ENCODE assay signal across 12 cellular contexts in genomic region chr19:2242092-2242537, GRCh38. TPM values are rescaled to one million over a fixed set of nuclear protein-coding genes. Genes with fewer than 3 reads are reported as not detected.
DNase-seq lines count a peak whose midpoint lies in the region; ATAC-seq and TF ChIP-seq lines count a peak whose summit lies in the region.
"Had no signal": no experiment of that assay in that cellular context is flagged by ENCODE, and none has a peak within 500 bp of the region (broad histone marks: within the 10 kb centered on the region; RNA-seq: fewer than 3 reads in every experiment).

No MANE protein-coding gene starts in this region.

- DNase-seq in COLO668 (lab: John Stamatoyannopoulos, UW; ENCODE audit: unreplicated experiment) (peak; percentile 84), RWPE1 (ENCODE audit: low spot score) (no peak), hepatocyte (ENCODE audit: low spot score) (peak; percentile 80), psoas muscle (no peak), NCI-H446 treated with DMSO at 0.1 percent for 48 hours (lab: John Stamatoyannopoulos, UW) (no peak), NCI-H1436 treated with DMSO at 0.1 percent for 48 hours (lab: John Stamatoyannopoulos, UW) (no peak), NCI-H128 (lab: John Stamatoyannopoulos, UW; ENCODE audit: unreplicated experiment) (no peak)
- DNase-seq: COR-L47; cortex of kidney; stimulated activated CD4-positive, alpha-beta T cell treated with anti-CD3 and anti-CD28 coated beads, Interleukin-2, amount 100 ng/mL, for 48 hours had no signal

- H3K4me3 ChIP-seq in hepatocyte (no peak overlapping the region), psoas muscle (no peak overlapping the region)

- CTCF ChIA-PET in RWPE1 (lab: Yijun Ruan, JAX): no interaction called here

- peak overlapping the region; percentile 84 for H3K4me2 ChIP-seq in hepatocyte

- H3K36me3 ChIP-seq in hepatocyte (replicated peaks; ENCODE audit: insufficient read depth, low read depth) (no peaks in the 10 kb centered on the region), psoas muscle (ENCODE audit: insufficient read depth in 1 of 2, low read depth in 1 of 2) (peaks cover 11 to 41% of the 10 kb centered on the region in 2 donors)

- H3K27me3 ChIP-seq in hepatocyte (no peaks in the 10 kb centered on the region), psoas muscle (ENCODE audit: insufficient read depth in 3 of 3, low read length in 2 of 3) (no peaks in the 10 kb centered on the region)

- peaks cover 66% of the 10 kb centered on the region for H3K4me1 ChIP-seq in hepatocyte (ENCODE audit: insufficient read depth)
- H3K4me1 ChIP-seq in psoas muscle: peaks cover 65% of the 10 kb centered on the region

- POLR2A ChIA-PET in RWPE1 (lab: Yijun Ruan, JAX; ENCODE audit: low non-redundant PET): no interaction called here

- H3K9me3 ChIP-seq in hepatocyte (ENCODE audit: low read depth) (no peaks in the 10 kb centered on the region), psoas muscle (no peaks in the 10 kb centered on the region)

- no peaks in the 10 kb centered on the region for H3K9me2 ChIP-seq in hepatocyte (replicated peaks; ENCODE audit: insufficient read depth)

- H2AFZ ChIP-seq in hepatocyte: no peak overlapping the region

- no peak for ATAC-seq in psoas muscle

- peaks cover 59% of the 10 kb centered on the region for H4K20me1 ChIP-seq in hepatocyte (ENCODE audit: insufficient read depth, poor library complexity, severe bottlenecking)

- H3K79me2 ChIP-seq in hepatocyte: peaks cover 83% of the 10 kb centered on the region

- WGBS in hepatocyte (ENCODE audit: low lambda C conversion rate, missing lambda C conversion rate): 75% methylated on average over 12 of the region's 12 CpGs
- 76 to 84% (median 79%) methylated on average over 12 of the region's 12 CpGs for WGBS in psoas muscle, 3 donors

- intact Hi-C loops in psoas muscle (cut with DNase I): no loop called here

- H3K27ac ChIP-seq in RWPE1: peak overlapping the region; percentile 68
- peak overlapping the region; percentile 97 for H3K27ac ChIP-seq in hepatocyte
- H3K27ac ChIP-seq in psoas muscle: peak overlapping the region; percentile 81

- TF ChIP-seq CTCF in RWPE1 (conservative IDR thresholded peaks at IDR 0.05; ENCODE audit: low read depth) (no peak), hepatocyte (IDR thresholded peaks at IDR 0.05; ENCODE audit: poor library complexity) (no peak), psoas muscle (IDR thresholded peaks at IDR 0.05) (no peak)

RNA-seq across cellular contexts. Expression of gene SF3A2, which starts 5.5 kb away (rescaled TPM):
- total RNA-seq in hepatocyte: 17.9 and 21.2 TPM in 2 replicates
- polyA plus RNA-seq in hepatocyte: 75.3 and 81.1 TPM in 2 replicates
- 10 to 100 TPM; 31.1 to 46.8 (median 40.2) TPM for total RNA-seq in psoas muscle
- 10 to 100 TPM; 25.9 to 33.6 (median 28.9) TPM for polyA plus RNA-seq in psoas muscle

RNA-seq across cellular contexts. Expression of gene PLEKHJ1, which starts 6.0 kb away (rescaled TPM):
- total RNA-seq in hepatocyte (142 and 165 TPM in 2 replicates), psoas muscle (10 to 100 TPM; 54.9 to 65.5 (median 60.0) TPM)
- polyA plus RNA-seq in hepatocyte (190 and 207 TPM in 2 replicates), psoas muscle (100 to 1,000 TPM in 1 of 3 donors, 10 to 100 TPM in 2; 80.6 to 146 (median 95.3) TPM)

RNA-seq across cellular contexts. Expression of gene AMH, which starts 7.0 kb away (rescaled TPM):
- total RNA-seq in hepatocyte: 3.9 and 8.2 TPM in 2 replicates
- 20.9 and 22.3 TPM in 2 replicates for polyA plus RNA-seq in hepatocyte
- 1 to 10 TPM; 1.9 to 3.6 (median 2.7) TPM for total RNA-seq in psoas muscle
- polyA plus RNA-seq in psoas muscle: 1 to 10 TPM in 1 of 3 donors, under 1 TPM in 2; 0.38 to 2.4 (median 0.53) TPM

RNA-seq across cellular contexts. Expression of gene JSRP1, which starts 14.1 kb away (rescaled TPM):
- 0.30 TPM in 1 of 2 replicates, not detected in the other for total RNA-seq in hepatocyte
- 0.91 and 0.93 TPM in 2 replicates for polyA plus RNA-seq in hepatocyte
- total RNA-seq in psoas muscle: 100 to 1,000 TPM; 107 to 191 (median 162) TPM
- polyA plus RNA-seq in psoas muscle: 100 to 1,000 TPM; 110 to 271 (median 130) TPM
- total RNA-seq: renal cortical epithelial cell had no signal

RNA-seq across cellular contexts. Expression of gene PEAK3, which starts 39.9 kb away (rescaled TPM):
- total RNA-seq in hepatocyte (not detected in 2 replicates), psoas muscle (under 1 TPM; 0.12 to 0.20 (median 0.14) TPM)
- polyA plus RNA-seq in hepatocyte (0.15 and 0.57 TPM in 2 replicates), psoas muscle (under 1 TPM in 2 of 3 donors, not detected in 1; 0.01 to 0.08 TPM)
- total RNA-seq: SK-MEL-5 had no signal

Comparison
In these comparisons a context has a peak if more than half of its experiments do, and no peak if none do; other contexts are left out.
1. DNase-seq: peak in COLO668 (single experiment) and hepatocyte (single experiment); none in RWPE1 (single experiment), psoas muscle (0 of 2), NCI-H446 treated with DMSO at 0.1 percent for 48 hours (single experiment), NCI-H1436 treated with DMSO at 0.1 percent for 48 hours (single experiment) and NCI-H128 (single experiment).
2. Peak in every context shown above with its lines, with median percentiles within 50 percentile points of each other: H3K27ac ChIP-seq.